Comparison of ENCODE assay signal across 8 cellular contexts in the genomic region with DNA sequence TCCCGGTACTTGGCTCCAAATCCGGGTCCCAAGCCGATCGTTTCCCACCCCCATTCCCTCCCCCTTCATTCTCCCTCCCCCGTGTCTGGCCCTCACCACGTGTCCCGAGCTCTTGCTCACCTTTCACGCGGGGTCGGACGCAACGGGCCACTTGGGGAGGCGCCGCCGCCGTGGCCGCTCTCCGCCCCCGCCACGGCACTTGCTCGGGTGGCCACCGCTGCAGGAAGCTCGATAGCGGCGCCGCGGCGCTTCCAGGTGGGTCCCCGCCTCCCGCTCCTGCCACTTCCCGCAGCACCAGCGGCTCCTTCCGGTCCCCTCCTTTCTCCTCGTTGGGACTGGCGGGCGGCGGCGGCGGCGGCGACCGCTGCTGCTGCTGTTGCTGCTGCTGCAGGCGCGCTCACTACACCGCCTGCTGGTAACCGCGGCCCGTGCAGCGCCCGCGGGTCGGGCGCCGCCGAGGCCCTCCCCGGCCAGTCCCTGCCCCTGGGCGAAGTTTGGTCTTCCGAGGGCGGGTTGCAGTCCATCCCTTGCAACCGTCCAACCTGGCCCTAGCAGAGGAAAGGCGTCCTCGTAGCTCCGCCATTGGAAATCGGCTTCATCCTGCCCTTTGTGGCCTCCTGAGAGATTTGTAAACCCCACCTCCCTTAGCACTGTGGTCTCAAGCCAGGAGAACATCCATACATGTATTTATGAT. TPM values are rescaled to one million over a fixed set of nuclear protein-coding genes. Genes with fewer than 3 reads are reported as not detected.
DNase-seq lines count a peak whose midpoint lies in the region; TF ChIP-seq lines count a peak whose summit lies in the region.

No MANE protein-coding gene starts in this region.

- H3K9me3 ChIP-seq in HAP-1 (no peaks in the 10 kb centered on the region), neuron (ENCODE audit: low read length) (no peaks in the 10 kb centered on the region)

- DNase-seq in GF-D8 (lab: John Stamatoyannopoulos, UW): peak; percentile 89
- peak; percentile 90 to 95 for DNase-seq in HAP-1 (ENCODE audit: low spot score in 2 of 2)
- DNase-seq in M059J (ENCODE audit: low read depth): peak; percentile 93
- DNase-seq in activated gamma-delta T cell (lab: John Stamatoyannopoulos, UW): peak; percentile 91
- peak; percentile 94 to 98 for DNase-seq in foreskin fibroblast
- DNase-seq in stromal cell of bone marrow (ENCODE audit: low read depth): peak; percentile 83

- H3K4me3 ChIP-seq in HAP-1 (peak overlapping the region; percentile 61), foreskin fibroblast (ENCODE audit: low read depth in 1 of 2, low read length in 2 of 2) (peak overlapping the region; percentile 82 to 87), neuron (ENCODE audit: low read length) (peak overlapping the region; percentile 76)

- TF ChIP-seq POLR2A in Raji (IDR thresholded peaks at IDR 0.05; ENCODE audit: insufficient read depth, low read depth, low read length): peak; percentile 72

- H3K36me3 ChIP-seq in HAP-1 (replicated peaks) (no peaks in the 10 kb centered on the region), neuron (ENCODE audit: insufficient read depth, low read length) (no peaks in the 10 kb centered on the region)

- H3K4me1 ChIP-seq in HAP-1 (peaks cover 26% of the 10 kb centered on the region), neuron (ENCODE audit: insufficient read depth, low read length) (peaks cover 7% of the 10 kb centered on the region)

- in situ Hi-C loops in HAP-1 (cut with MboI; ENCODE audit: low sequenced_read_pairs): no loop called here

- peak; percentile 69 for TF ChIP-seq CTCF in foreskin fibroblast (IDR thresholded peaks at IDR 0.05; ENCODE audit: low read depth, low read length)

- peak overlapping the region; percentile 39 for H2AFZ ChIP-seq in neuron (ENCODE audit: low read depth, low read length)

- no peaks in the 10 kb centered on the region for H3K27me3 ChIP-seq in HAP-1 (ENCODE audit: low read depth)
- no peaks in the 10 kb centered on the region for H3K27me3 ChIP-seq in neuron (ENCODE audit: insufficient read depth, low read length)

RNA-seq across cellular contexts. Expression of a gene that starts 0.8 kb away (rescaled TPM):
- total RNA-seq in M059J (2014; rRNA removed; shearing (Covaris generic)): 71.4 and 105 TPM in 2 replicates

Comparison
In these comparisons a context has a peak if more than half of its experiments do, and no peak if none do; other contexts are left out.
1. Peak in every context shown above with its lines: DNase-seq and H3K4me3 ChIP-seq.